Comparison of ENCODE assay signal across 27 cellular contexts in genomic region chr2:44051948-44052347, GRCh38. TPM values are rescaled to one million over a fixed set of nuclear protein-coding genes. Genes with fewer than 3 reads are reported as not detected.
DNase-seq lines count a peak whose midpoint lies in the region; ATAC-seq and TF ChIP-seq lines count a peak whose summit lies in the region.
"Had no signal": no experiment of that assay in that cellular context is flagged by ENCODE, and none has a peak within 500 bp of the region (broad histone marks: within the 10 kb centered on the region; RNA-seq: fewer than 3 reads in every experiment).

No MANE protein-coding gene starts in this region.

- no peak overlapping the region for H2AK9ac ChIP-seq in IMR-90 (replicated peaks; ENCODE audit: low read depth, low read length, poor library complexity)

- no peak overlapping the region for H3K4me3 ChIP-seq in IMR-90 (ENCODE audit: insufficient read depth, low read depth, low read length)
- H3K4me3 ChIP-seq: ascending aorta, psoas muscle, SJSA1, suprapubic skin had no signal

- peaks cover 19% of the 10 kb centered on the region for H3K9me3 Mint-ChIP-seq in WTC11
- H3K9me3 Mint-ChIP-seq: activated CD4-positive, alpha-beta memory T cell treated with anti-CD3 and anti-CD28 coated beads, Interleukin-2, amount 10 ng/mL, durations not matched to agents 7 days and 5 days; activated naive CD8-positive, alpha-beta T cell treated with anti-CD3 and anti-CD28 coated beads for 36 hours; activated T-helper 17 cell treated with anti-CD3 and anti-CD28 coated beads, Interleukin-2, amount 50 U/mL, for 72 hours; stimulated activated naive B cell treated with anti-CD40 and anti-IgM and Interleukin-4, amounts not matched to agents 10 μg/mL and 1 μg/mL and 100 μg/mL, for 72 hours; T-helper 1 cell treated with Interleukin-12 subunit alpha and Interleukin-12 subunit beta and Interleukin-4 antibody, amounts not matched to agents 30 μg/mL and 1 μg/mL, for 36 hours had no signal

- no peak overlapping the region for H3K14ac ChIP-seq in IMR-90 (replicated peaks; ENCODE audit: low read depth, low read length)

- in situ Hi-C loops in IMR-90 (cut with MboI; ENCODE audit: low sequenced_read_pairs) = no loop called here

- peak overlapping the region; percentile 37 for H2AFZ ChIP-seq in IMR-90 (replicated peaks; ENCODE audit: low read length, poor library complexity)

- H3K27me3 ChIP-seq in IMR-90 (ENCODE audit: control insufficient read depth, insufficient read depth, low read length) = peaks cover 19% of the 10 kb centered on the region
- H3K27me3 ChIP-seq: ascending aorta, neutrophil, SJSA1, suprapubic skin had no signal

- no peaks in the 10 kb centered on the region for H4K20me1 ChIP-seq in IMR-90 (ENCODE audit: insufficient read depth, low read length)

- H4K5ac ChIP-seq in IMR-90 (ENCODE audit: low read depth, low read length) = no peak overlapping the region

- H4K8ac ChIP-seq in IMR-90 (ENCODE audit: low read depth in 2 of 2, low read length in 2 of 2) = no peak overlapping the region

- H2AK5ac ChIP-seq in IMR-90 (ENCODE audit: low read depth, low read length) = no peak overlapping the region

- no peak overlapping the region for H3K4ac ChIP-seq in IMR-90 (ENCODE audit: low read depth, low read length)

- no peak overlapping the region for H3K23ac ChIP-seq in IMR-90 (ENCODE audit: low read depth, low read length)

- WGBS in IMR-90 (ENCODE audit: extremely low coverage in 2 of 2, insufficient read length in 1 of 2), 2 experiments = no CpG with 5 or more reads among the region's 5 CpGs

- no peak overlapping the region for H3K27ac ChIP-seq in IMR-90 (ENCODE audit: insufficient read depth, low read length)
- H3K27ac ChIP-seq: ascending aorta, epithelial cell of prostate, KMS-11, neutrophil, psoas muscle, SJSA1, suprapubic skin had no signal

- H3K4me1 Mint-ChIP-seq in WTC11 = peaks cover 26% of the 10 kb centered on the region
- H3K4me1 Mint-ChIP-seq: activated CD4-positive, alpha-beta memory T cell treated with anti-CD3 and anti-CD28 coated beads, Interleukin-2, amount 10 ng/mL, durations not matched to agents 7 days and 5 days; activated naive CD8-positive, alpha-beta T cell treated with anti-CD3 and anti-CD28 coated beads for 36 hours; activated T-helper 17 cell treated with anti-CD3 and anti-CD28 coated beads, Interleukin-2, amount 50 U/mL, for 72 hours; stimulated activated naive B cell treated with anti-CD40 and anti-IgM and Interleukin-4, amounts not matched to agents 10 μg/mL and 1 μg/mL and 100 μg/mL, for 72 hours had no signal

- H2BK15ac ChIP-seq in IMR-90 (ENCODE audit: low read depth, low read length) = no peak overlapping the region

- TF ChIP-seq RAD21 in IMR-90 (IDR thresholded peaks at IDR 0.05; ENCODE audit: low read length) = no peak

- no peak overlapping the region for H4K91ac ChIP-seq in IMR-90 (ENCODE audit: insufficient read depth, low read depth, low read length)

- ATAC-seq in IMR-90 (ENCODE audit: low read depth) (no peak), WTC11 (peak; percentile 74)
- ATAC-seq: activated T-helper 17 cell treated with anti-CD3 and anti-CD28 coated beads, Interleukin-2, amount 50 U/mL, for 72 hours; stimulated activated naive B cell treated with anti-CD40 and anti-IgM and Interleukin-4, amounts not matched to agents 10 μg/mL and 1 μg/mL and 100 μg/mL, for 72 hours had no signal

- TF ChIP-seq POLR2A in IMR-90 (IDR thresholded peaks at IDR 0.05; ENCODE audit: low read depth, low read length) = no peak

- TF ChIP-seq CTCF in IMR-90 (conservative IDR thresholded peaks at IDR 0.05; ENCODE audit: low read depth, low read length) = no peak
- TF ChIP-seq CTCF in WTC11 (IDR thresholded peaks at IDR 0.05) = no peak

- no peak overlapping the region for H2BK5ac ChIP-seq in IMR-90 (ENCODE audit: low read depth, low read length, poor library complexity, severe bottlenecking)

- POLR2A ChIA-PET in IMR-90 (lab: Charles Lee; ENCODE audit: unreplicated experiment) (no interaction called here), WTC11 (lab: Charles Lee) (no interaction called here)

- intact Hi-C loops in IMR-90 (cut with micrococcal nuclease) = no loop called here

- H3K79me1 ChIP-seq in IMR-90 (ENCODE audit: low read depth in 1 of 2, low read length in 2 of 2) = no peaks in the 10 kb centered on the region

- H3K36me3 ChIP-seq in IMR-90 (ENCODE audit: control insufficient read depth, insufficient read depth, low read length) = no peaks in the 10 kb centered on the region
- H3K36me3 ChIP-seq: ascending aorta, neutrophil, SJSA1, suprapubic skin had no signal

- H3K27me3 Mint-ChIP-seq in WTC11 (ENCODE audit: low read depth) = peaks cover 7% of the 10 kb centered on the region
- H3K27me3 Mint-ChIP-seq: activated naive CD8-positive, alpha-beta T cell treated with anti-CD3 and anti-CD28 coated beads for 36 hours had no signal

- H3K4me1 ChIP-seq in IMR-90 (ENCODE audit: control insufficient read depth, insufficient read depth, low read length) = no peaks in the 10 kb centered on the region
- H3K4me1 ChIP-seq: ascending aorta, SJSA1, suprapubic skin had no signal

- H3K9me1 ChIP-seq in IMR-90 (ENCODE audit: insufficient read depth, low read length) = no peaks in the 10 kb centered on the region

- no peak overlapping the region for H3K18ac ChIP-seq in IMR-90 (ENCODE audit: low read depth, low read length)

- no peaks in the 10 kb centered on the region for H3K36me3 Mint-ChIP-seq in WTC11
- H3K36me3 Mint-ChIP-seq: activated naive CD8-positive, alpha-beta T cell treated with anti-CD3 and anti-CD28 coated beads for 36 hours; stimulated activated naive B cell treated with anti-CD40 and anti-IgM and Interleukin-4, amounts not matched to agents 10 μg/mL and 1 μg/mL and 100 μg/mL, for 72 hours had no signal

- H3K4me3 Mint-ChIP-seq in WTC11 = no peak overlapping the region
- H3K4me3 Mint-ChIP-seq: activated CD4-positive, alpha-beta memory T cell treated with anti-CD3 and anti-CD28 coated beads, Interleukin-2, amount 10 ng/mL, durations not matched to agents 7 days and 5 days; activated naive CD8-positive, alpha-beta T cell treated with anti-CD3 and anti-CD28 coated beads for 36 hours; activated T-helper 17 cell treated with anti-CD3 and anti-CD28 coated beads, Interleukin-2, amount 50 U/mL, for 72 hours; stimulated activated naive B cell treated with anti-CD40 and anti-IgM and Interleukin-4, amounts not matched to agents 10 μg/mL and 1 μg/mL and 100 μg/mL, for 72 hours; T-helper 1 cell treated with Interleukin-12 subunit alpha and Interleukin-12 subunit beta and Interleukin-4 antibody, amounts not matched to agents 30 μg/mL and 1 μg/mL, for 36 hours had no signal

- no peak overlapping the region for H2BK20ac ChIP-seq in IMR-90 (ENCODE audit: low read depth, low read length)

- no peaks in the 10 kb centered on the region for H3K9me3 ChIP-seq in IMR-90 (ENCODE audit: control insufficient read depth, insufficient read depth, low read length)
- H3K9me3 ChIP-seq: ascending aorta, neutrophil, psoas muscle, SJSA1, suprapubic skin had no signal

- no peak overlapping the region for H3K4me2 ChIP-seq in IMR-90 (ENCODE audit: low read depth, low read length)
- H3K4me2 ChIP-seq: KMS-11 had no signal

- BruUV-seq in IMR-90 (replicated peaks; lab: Mats Ljungman, UMichigan) = no TSS peak

- dilution Hi-C loops in IMR-90 (cut with HindIII; ENCODE audit: low sequenced_read_pairs, unreplicated experiment) = no loop called here

- CTCF ChIA-PET in IMR-90 (lab: Yijun Ruan, JAX) (no interaction called here), WTC11 (lab: Charles Lee) (interaction anchor here (0.8 to 2.8 kb wide), 4 partner anchors 8 to 244 kb away, joined by 3 to 20 read pairs (median 6); no protein-coding TSS in a partner anchor)

- H3K27ac Mint-ChIP-seq in WTC11 = no peak overlapping the region; the same call in 1 of the 2 replicates
- H3K27ac Mint-ChIP-seq: activated CD4-positive, alpha-beta memory T cell treated with anti-CD3 and anti-CD28 coated beads, Interleukin-2, amount 10 ng/mL, durations not matched to agents 7 days and 5 days; activated naive CD8-positive, alpha-beta T cell treated with anti-CD3 and anti-CD28 coated beads for 36 hours; activated T-helper 17 cell treated with anti-CD3 and anti-CD28 coated beads, Interleukin-2, amount 50 U/mL, for 72 hours; stimulated activated naive B cell treated with anti-CD40 and anti-IgM and Interleukin-4, amounts not matched to agents 10 μg/mL and 1 μg/mL and 100 μg/mL, for 72 hours; T-helper 1 cell treated with Interleukin-12 subunit alpha and Interleukin-12 subunit beta and Interleukin-4 antibody, amounts not matched to agents 30 μg/mL and 1 μg/mL, for 36 hours had no signal

- DNase-seq in IMR-90 (no peak), WTC11 (ENCODE audit: low spot score) (peak; percentile 18), iPS-NIHi11 (ENCODE audit: low spot score) (peak; percentile 28), retina (peak; percentile 75), AG08396 (ENCODE audit: low spot score) (no peak), middle frontal gyrus (ENCODE audit: extremely low spot score, low spot score) (no peak)
- DNase-seq in activated naive CD4-positive, alpha-beta T cell (lab: John Stamatoyannopoulos, UW) = no peak
- DNase-seq: activated CD4-positive, alpha-beta memory T cell treated with anti-CD3 and anti-CD28 coated beads, Interleukin-2, amount 10 ng/mL, durations not matched to agents 7 days and 5 days; activated CD4-positive, CD25-positive, alpha-beta regulatory T cell treated with anti-CD3 and anti-CD28 coated beads, Interleukin-2, amount 50 U/mL, for 72 hours; activated CD8-positive, alpha-beta memory T cell treated with anti-CD3 and anti-CD28 coated beads, Interleukin-2, amount 50 U/mL, for 48 hours; activated naive CD8-positive, alpha-beta T cell treated with anti-CD3 and anti-CD28 coated beads for 36 hours; COR-L47; DMS79; NCI-H1436; NCI-H2171; NCI-H526; psoas muscle; stimulated activated CD4-positive, alpha-beta T cell treated with anti-CD3 and anti-CD28 coated beads, Interleukin-15, amount 100 ng/mL, for 24 hours; stimulated activated naive B cell treated with anti-CD40 and anti-IgM and Interleukin-4, amounts not matched to agents 10 μg/mL and 1 μg/mL and 100 μg/mL, for 72 hours had no signal

- H3K9ac ChIP-seq in IMR-90 (ENCODE audit: low read depth, low read length) = no peak overlapping the region
- H3K9ac ChIP-seq: KMS-11 had no signal

- no peak overlapping the region for H3K56ac ChIP-seq in IMR-90 (ENCODE audit: extremely low read depth, insufficient read depth, low read length)

- H2BK120ac ChIP-seq in IMR-90 (ENCODE audit: low read depth, low read length) = no peak overlapping the region

TF ChIP-seq in IMR-90, 13 proteins besides CTCF, POLR2A, EP300 and RAD21 (continues in another document):
- TF ChIP-seq SMC3 (IDR thresholded peaks at IDR 0.05; ENCODE audit: low read depth, low read length) = no peak
- TF ChIP-seq RFX5 (IDR thresholded peaks at IDR 0.05; ENCODE audit: low read depth, low read length) = no peak

TF ChIP-seq in WTC11, 78 proteins besides CTCF, POLR2A, EP300 and RAD21 (continues in another document):
- TF ChIP-seq NFYB (CRISPR knock-in tag; conservative IDR thresholded peaks at IDR 0.05; ENCODE audit: low read depth) (no peak), TEAD1 (CRISPR knock-in tag; IDR thresholded peaks at IDR 0.05) (peak; percentile 64; the same call in 1 of the 2 replicates)

RNA-seq across cellular contexts. Expression of gene LRPPRC, which starts 56.2 kb away (rescaled TPM):
- total RNA-seq in IMR-90 (2012; rRNA removed) (36.0 and 59.7 TPM in 2 replicates), WTC11 (2021) (220 to 253 TPM (median 228 TPM) in 3 replicates)
- polyA plus RNA-seq in IMR-90 (2012; rRNA removed) = 23.2 and 30.4 TPM in 2 replicates
- polyA plus RNA-seq in IMR-90 (2012; cell fraction: cytosol; rRNA removed) = 5.0 and 9.9 TPM in 2 replicates
- polyA plus RNA-seq in IMR-90 (2012; cell fraction: nucleus; rRNA removed; ENCODE audit: low replicate concordance) = 6.8 and 41.1 TPM in 2 replicates

Comparison
In these comparisons a context has a peak if more than half of its experiments do, and no peak if none do; other contexts are left out.
1. DNase-seq: peak in WTC11 (single experiment), iPS-NIHi11 (single experiment) and retina (single experiment); none in IMR-90 (single experiment), AG08396 (single experiment), activated naive CD4-positive, alpha-beta T cell (0 of 4) and middle frontal gyrus (single experiment).